15 cellular contexts compared by ENCODE assay signal in the genomic region with DNA sequence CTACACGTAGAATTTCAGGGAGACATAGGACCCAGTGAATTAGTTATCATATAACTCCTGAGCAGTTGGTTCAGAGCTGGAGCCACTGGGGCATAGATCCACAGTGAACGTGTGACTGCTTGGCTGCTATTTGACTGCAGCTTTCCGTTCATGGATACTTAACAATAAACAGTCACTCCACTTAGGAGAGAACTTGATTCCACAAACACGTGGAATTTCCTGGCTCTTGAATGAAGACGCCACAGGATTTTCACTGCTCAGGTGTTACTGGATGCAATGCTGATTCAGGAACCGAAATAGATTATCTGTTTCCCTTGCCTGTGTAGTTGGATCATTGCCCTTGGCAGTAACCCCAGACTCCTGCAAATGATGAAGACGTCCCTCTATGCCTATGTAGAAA.
DNase-seq lines count a peak whose midpoint lies in the region; ATAC-seq, FAIRE-seq and TF ChIP-seq lines count a peak whose summit lies in the region.
"Had no signal": no experiment of that assay in that cellular context is flagged by ENCODE, and none has a peak within 500 bp of the region (broad histone marks: within the 10 kb centered on the region; RNA-seq: fewer than 3 reads in every experiment).

No MANE protein-coding gene starts in this region.

- H3F3A ChIP-seq in OCI-LY1 (ENCODE audit: insufficient read depth, low read length) = no peaks in the 10 kb centered on the region

- H3K27me3 ChIP-seq in OCI-LY1 (ENCODE audit: insufficient read depth, low read length) = no peaks in the 10 kb centered on the region
- H3K27me3 ChIP-seq in left ventricle myocardium inferior (ENCODE audit: low read depth) = no peaks in the 10 kb centered on the region

- no peak overlapping the region for H3K9ac ChIP-seq in OCI-LY1 (ENCODE audit: low read length)
- H3K9ac ChIP-seq: GM23248 had no signal

- no peaks in the 10 kb centered on the region for H3K36me3 ChIP-seq in OCI-LY1 (ENCODE audit: insufficient read depth, low read length)
- H3K36me3 ChIP-seq in left ventricle myocardium inferior = no peaks in the 10 kb centered on the region
- H3K36me3 ChIP-seq: lower lobe of right lung, WERI-Rb-1 had no signal

- no peaks in the 10 kb centered on the region for H3K79me2 ChIP-seq in OCI-LY1 (ENCODE audit: insufficient read depth, low read length)

- no peak overlapping the region for H3K4me3 ChIP-seq in OCI-LY1 (ENCODE audit: low read depth, low read length, poor library complexity, severe bottlenecking)
- H3K4me3 ChIP-seq in left ventricle myocardium inferior = no peak overlapping the region
- H3K4me3 ChIP-seq: GM23248, lower lobe of right lung had no signal

- intact Hi-C loops in left ventricle myocardium inferior (cut with micrococcal nuclease) = no loop called here

- no peak for TF ChIP-seq POLR2A in GM12892 (IDR thresholded peaks at IDR 0.05; ENCODE audit: low read depth, low read length)

- H2AFZ ChIP-seq in OCI-LY1 (ENCODE audit: low read length) = peak overlapping the region; percentile 59; the same call in 1 of the 2 replicates
- H2AFZ ChIP-seq: GM23248 had no signal

- no peak for FAIRE-seq in GM12892 (lab: Jason Lieb, UNC)

- no peaks in the 10 kb centered on the region for H3K9me3 ChIP-seq in OCI-LY1 (ENCODE audit: low read length)
- no peaks in the 10 kb centered on the region for H3K9me3 ChIP-seq in left ventricle myocardium inferior (replicated peaks)
- H3K9me3 ChIP-seq: lower lobe of right lung had no signal

- TF ChIP-seq CTCF in OCI-LY1 (IDR thresholded peaks at IDR 0.05; ENCODE audit: low read length) (no peak), left ventricle myocardium inferior (IDR thresholded peaks at IDR 0.05; ENCODE audit: borderline replicate concordance) (no peak)

- no peaks in the 10 kb centered on the region for H3K9me2 ChIP-seq in OCI-LY1 (ENCODE audit: low read depth, low read length)

- ATAC-seq in HG02973 (IDR thresholded peaks at IDR 0.05; ENCODE audit: unreplicated experiment) (no peak), GM19328 (IDR thresholded peaks at IDR 0.05; ENCODE audit: unreplicated experiment) (no peak)
- ATAC-seq: CD8-positive, alpha-beta T cell; lower lobe of right lung had no signal

- H3K4me1 ChIP-seq in OCI-LY1 (ENCODE audit: insufficient read depth, low read length, severe bottlenecking) (peaks cover 4% of the 10 kb centered on the region), left ventricle myocardium inferior (peaks cover 16% of the 10 kb centered on the region)
- H3K4me1 ChIP-seq: lower lobe of right lung had no signal

- H3K27ac ChIP-seq in OCI-LY1 (ENCODE audit: low read depth, low read length, poor library complexity, severe bottlenecking) (no peak overlapping the region), left ventricle myocardium inferior (replicated peaks) (peak overlapping the region; percentile 49)
- H3K27ac ChIP-seq: GM23248, lower lobe of right lung, WERI-Rb-1 had no signal

- DNase-seq in NCI-H345 (lab: John Stamatoyannopoulos, UW) (peak; percentile 56), NCI-H345 treated with DMSO at 0.1 percent for 48 hours (lab: John Stamatoyannopoulos, UW; ENCODE audit: unreplicated experiment) (no peak), left ventricle myocardium inferior (no peak), superior temporal gyrus (ENCODE audit: extremely low spot score) (peak; percentile 71), GM12892 (ENCODE audit: insufficient read length) (no peak)
- DNase-seq: activated naive CD4-positive, alpha-beta T cell treated with Interleukin-2 at 50 U/mL for 16 hours; CD8-positive, alpha-beta T cell; GM23248; lower lobe of right lung; OCI-M1; stimulated activated naive CD4-positive, alpha-beta T cell treated with Interleukin-2 at 50 U/mL for 16 hours; WERI-Rb-1 had no signal

- no peaks in the 10 kb centered on the region for H4K20me1 ChIP-seq in OCI-LY1 (ENCODE audit: insufficient read depth, low read length)

- H3K4me2 ChIP-seq in OCI-LY1 (ENCODE audit: low read length) = no peak overlapping the region

Comparison
In these comparisons a context has a peak if more than half of its experiments do, and no peak if none do; other contexts are left out.
1. DNase-seq: peak in NCI-H345 (single experiment) and superior temporal gyrus (single experiment); none in NCI-H345 treated with DMSO at 0.1 percent for 48 hours (single experiment), left ventricle myocardium inferior (single experiment) and GM12892 (single experiment).